ENCODE assay signal across 1 cellular context in genomic region chr1:173212952-173213491, GRCh38.
TF ChIP-seq lines count a peak whose summit lies in the region.

No MANE protein-coding gene starts in this region.

TF ChIP-seq in HepG2, 621 proteins besides CTCF, POLR2A, EP300 and RAD21 (continued from another document and continues in another):
- no peak for TF ChIP-seq DZIP1 (CRISPR knock-in tag; IDR thresholded peaks at IDR 0.05)
- peak; percentile 48; the same call in 1 of the 2 replicates for TF ChIP-seq NR2F6 (IDR thresholded peaks at IDR 0.05)
- TF ChIP-seq NR2F6 (CRISPR knock-in tag; IDR thresholded peaks at IDR 0.05), result peak; percentile 61; the same call in 1 of the 2 replicates
- no peak for TF ChIP-seq BRD4 (CRISPR knock-in tag; IDR thresholded peaks at IDR 0.05)
- peak; percentile 64 for TF ChIP-seq SAP130 (CRISPR knock-in tag; IDR thresholded peaks at IDR 0.05; ENCODE audit: low read depth)
- TF ChIP-seq CHCHD3 (CRISPR knock-in tag; IDR thresholded peaks at IDR 0.05), result no peak
- no peak for TF ChIP-seq GMEB1 (CRISPR knock-in tag; IDR thresholded peaks at IDR 0.05; ENCODE audit: borderline replicate concordance)
- peak; percentile 74; the same call in 1 of the 2 replicates for TF ChIP-seq SMAD3 (CRISPR knock-in tag; IDR thresholded peaks at IDR 0.05)
- no peak for TF ChIP-seq SKI (IDR thresholded peaks at IDR 0.05; ENCODE audit: partially characterized antibody)
- TF ChIP-seq, protein P1, sequence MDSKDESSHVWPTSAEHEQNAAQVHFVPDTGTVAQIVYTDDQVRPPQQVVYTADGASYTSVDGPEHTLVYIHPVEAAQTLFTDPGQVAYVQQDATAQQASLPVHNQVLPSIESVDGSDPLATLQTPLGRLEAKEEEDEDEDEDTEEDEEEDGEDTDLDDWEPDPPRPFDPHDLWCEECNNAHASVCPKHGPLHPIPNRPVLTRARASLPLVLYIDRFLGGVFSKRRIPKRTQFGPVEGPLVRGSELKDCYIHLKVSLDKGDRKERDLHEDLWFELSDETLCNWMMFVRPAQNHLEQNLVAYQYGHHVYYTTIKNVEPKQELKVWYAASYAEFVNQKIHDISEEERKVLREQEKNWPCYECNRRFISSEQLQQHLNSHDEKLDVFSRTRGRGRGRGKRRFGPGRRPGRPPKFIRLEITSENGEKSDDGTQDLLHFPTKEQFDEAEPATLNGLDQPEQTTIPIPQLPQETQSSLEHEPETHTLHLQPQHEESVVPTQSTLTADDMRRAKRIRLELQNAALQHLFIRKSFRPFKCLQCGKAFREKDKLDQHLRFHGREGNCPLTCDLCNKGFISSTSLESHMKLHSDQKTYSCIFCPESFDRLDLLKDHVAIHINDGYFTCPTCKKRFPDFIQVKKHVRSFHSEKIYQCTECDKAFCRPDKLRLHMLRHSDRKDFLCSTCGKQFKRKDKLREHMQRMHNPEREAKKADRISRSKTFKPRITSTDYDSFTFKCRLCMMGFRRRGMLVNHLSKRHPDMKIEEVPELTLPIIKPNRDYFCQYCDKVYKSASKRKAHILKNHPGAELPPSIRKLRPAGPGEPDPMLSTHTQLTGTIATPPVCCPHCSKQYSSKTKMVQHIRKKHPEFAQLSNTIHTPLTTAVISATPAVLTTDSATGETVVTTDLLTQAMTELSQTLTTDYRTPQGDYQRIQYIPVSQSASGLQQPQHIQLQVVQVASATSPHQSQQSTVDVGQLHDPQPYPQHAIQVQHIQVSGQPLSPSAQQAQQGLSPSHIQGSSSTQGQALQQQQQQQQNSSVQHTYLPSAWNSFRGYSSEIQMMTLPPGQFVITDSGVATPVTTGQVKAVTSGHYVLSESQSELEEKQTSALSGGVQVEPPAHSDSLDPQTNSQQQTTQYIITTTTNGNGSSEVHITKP (CRISPR knock-in tag; IDR thresholded peaks at IDR 0.05; ENCODE audit: low read depth), result no peak
- peak; percentile 18; the same call in 1 of the 2 replicates for TF ChIP-seq THRA (CRISPR knock-in tag; IDR thresholded peaks at IDR 0.05; ENCODE audit: borderline replicate concordance)
- TF ChIP-seq, protein P2, sequence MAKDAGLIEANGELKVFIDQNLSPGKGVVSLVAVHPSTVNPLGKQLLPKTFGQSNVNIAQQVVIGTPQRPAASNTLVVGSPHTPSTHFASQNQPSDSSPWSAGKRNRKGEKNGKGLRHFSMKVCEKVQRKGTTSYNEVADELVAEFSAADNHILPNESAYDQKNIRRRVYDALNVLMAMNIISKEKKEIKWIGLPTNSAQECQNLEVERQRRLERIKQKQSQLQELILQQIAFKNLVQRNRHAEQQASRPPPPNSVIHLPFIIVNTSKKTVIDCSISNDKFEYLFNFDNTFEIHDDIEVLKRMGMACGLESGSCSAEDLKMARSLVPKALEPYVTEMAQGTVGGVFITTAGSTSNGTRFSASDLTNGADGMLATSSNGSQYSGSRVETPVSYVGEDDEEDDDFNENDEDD (CRISPR knock-in tag; IDR thresholded peaks at IDR 0.05; ENCODE audit: borderline replicate concordance), result no peak
- TF ChIP-seq ARHGAP35 (CRISPR knock-in tag; IDR thresholded peaks at IDR 0.05; ENCODE audit: borderline replicate concordance), result no peak
- peak; percentile 79 for TF ChIP-seq ZGPAT (CRISPR knock-in tag; IDR thresholded peaks at IDR 0.05)
- TF ChIP-seq, protein P3, sequence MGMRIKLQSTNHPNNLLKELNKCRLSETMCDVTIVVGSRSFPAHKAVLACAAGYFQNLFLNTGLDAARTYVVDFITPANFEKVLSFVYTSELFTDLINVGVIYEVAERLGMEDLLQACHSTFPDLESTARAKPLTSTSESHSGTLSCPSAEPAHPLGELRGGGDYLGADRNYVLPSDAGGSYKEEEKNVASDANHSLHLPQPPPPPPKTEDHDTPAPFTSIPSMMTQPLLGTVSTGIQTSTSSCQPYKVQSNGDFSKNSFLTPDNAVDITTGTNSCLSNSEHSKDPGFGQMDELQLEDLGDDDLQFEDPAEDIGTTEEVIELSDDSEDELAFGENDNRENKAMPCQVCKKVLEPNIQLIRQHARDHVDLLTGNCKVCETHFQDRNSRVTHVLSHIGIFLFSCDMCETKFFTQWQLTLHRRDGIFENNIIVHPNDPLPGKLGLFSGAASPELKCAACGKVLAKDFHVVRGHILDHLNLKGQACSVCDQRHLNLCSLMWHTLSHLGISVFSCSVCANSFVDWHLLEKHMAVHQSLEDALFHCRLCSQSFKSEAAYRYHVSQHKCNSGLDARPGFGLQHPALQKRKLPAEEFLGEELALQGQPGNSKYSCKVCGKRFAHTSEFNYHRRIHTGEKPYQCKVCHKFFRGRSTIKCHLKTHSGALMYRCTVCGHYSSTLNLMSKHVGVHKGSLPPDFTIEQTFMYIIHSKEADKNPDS (CRISPR knock-in tag; IDR thresholded peaks at IDR 0.05), result no peak
- TF ChIP-seq IRX3 (CRISPR knock-in tag; IDR thresholded peaks at IDR 0.05; ENCODE audit: borderline replicate concordance, low read depth), result no peak
- no peak for TF ChIP-seq ZEB1 (IDR thresholded peaks at IDR 0.05; ENCODE audit: insufficient replicate concordance, low read depth)
- peak; percentile 64; the same call in 1 of the 2 replicates for TF ChIP-seq CREM (IDR thresholded peaks at IDR 0.05)
- TF ChIP-seq CREM (CRISPR knock-in tag; IDR thresholded peaks at IDR 0.05), result no peak
- TF ChIP-seq ZNF775 (CRISPR knock-in tag; IDR thresholded peaks at IDR 0.05; ENCODE audit: borderline replicate concordance), result no peak
- TF ChIP-seq SPEN (CRISPR knock-in tag; IDR thresholded peaks at IDR 0.05; ENCODE audit: low read depth), result no peak
- TF ChIP-seq ZNF572 (CRISPR knock-in tag; IDR thresholded peaks at IDR 0.05), result no peak
- TF ChIP-seq NFE2L1 (CRISPR knock-in tag; IDR thresholded peaks at IDR 0.05; ENCODE audit: borderline replicate concordance), result no peak
- no peak for TF ChIP-seq PLRG1 (conservative IDR thresholded peaks at IDR 0.05)
- no peak for TF ChIP-seq ZFP62 (CRISPR knock-in tag; IDR thresholded peaks at IDR 0.05)
- TF ChIP-seq SMARCE1 (IDR thresholded peaks at IDR 0.05; ENCODE audit: borderline replicate concordance), result no peak
- peak; percentile 93 for TF ChIP-seq HNF4A (CRISPR knock-in tag; IDR thresholded peaks at IDR 0.05)
- TF ChIP-seq ZNF792 (CRISPR knock-in tag; IDR thresholded peaks at IDR 0.05), result no peak
- TF ChIP-seq POGZ (CRISPR knock-in tag; IDR thresholded peaks at IDR 0.05), result peak; percentile 57
- no peak for TF ChIP-seq ARID4A (CRISPR knock-in tag; IDR thresholded peaks at IDR 0.05; ENCODE audit: borderline replicate concordance)
- no peak for TF ChIP-seq LCORL (IDR thresholded peaks at IDR 0.05)
- peak; percentile 47; the same call in 1 of the 2 replicates for TF ChIP-seq LCORL (CRISPR knock-in tag; IDR thresholded peaks at IDR 0.05)
- TF ChIP-seq ZNF605 (CRISPR knock-in tag; IDR thresholded peaks at IDR 0.05), result no peak
- no peak for TF ChIP-seq MLLT10 (CRISPR knock-in tag; IDR thresholded peaks at IDR 0.05)
- TF ChIP-seq, protein P4, sequence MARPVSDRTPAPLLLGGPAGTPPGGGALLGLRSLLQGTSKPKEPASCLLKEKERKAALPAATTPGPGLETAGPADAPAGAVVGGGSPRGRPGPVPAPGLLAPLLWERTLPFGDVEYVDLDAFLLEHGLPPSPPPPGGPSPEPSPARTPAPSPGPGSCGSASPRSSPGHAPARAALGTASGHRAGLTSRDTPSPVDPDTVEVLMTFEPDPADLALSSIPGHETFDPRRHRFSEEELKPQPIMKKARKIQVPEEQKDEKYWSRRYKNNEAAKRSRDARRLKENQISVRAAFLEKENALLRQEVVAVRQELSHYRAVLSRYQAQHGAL (CRISPR knock-in tag; IDR thresholded peaks at IDR 0.05; ENCODE audit: not compliant biosample characterization), result no peak
- no peak for TF ChIP-seq SMARCC2 (IDR thresholded peaks at IDR 0.05)
- TF ChIP-seq NCOA5 (CRISPR knock-in tag; IDR thresholded peaks at IDR 0.05), result no peak
- TF ChIP-seq SETDB1 (CRISPR knock-in tag; IDR thresholded peaks at IDR 0.05; ENCODE audit: borderline replicate concordance), result no peak
- TF ChIP-seq SMYD3 (CRISPR knock-in tag; IDR thresholded peaks at IDR 0.05), result no peak
- TF ChIP-seq, protein P5, sequence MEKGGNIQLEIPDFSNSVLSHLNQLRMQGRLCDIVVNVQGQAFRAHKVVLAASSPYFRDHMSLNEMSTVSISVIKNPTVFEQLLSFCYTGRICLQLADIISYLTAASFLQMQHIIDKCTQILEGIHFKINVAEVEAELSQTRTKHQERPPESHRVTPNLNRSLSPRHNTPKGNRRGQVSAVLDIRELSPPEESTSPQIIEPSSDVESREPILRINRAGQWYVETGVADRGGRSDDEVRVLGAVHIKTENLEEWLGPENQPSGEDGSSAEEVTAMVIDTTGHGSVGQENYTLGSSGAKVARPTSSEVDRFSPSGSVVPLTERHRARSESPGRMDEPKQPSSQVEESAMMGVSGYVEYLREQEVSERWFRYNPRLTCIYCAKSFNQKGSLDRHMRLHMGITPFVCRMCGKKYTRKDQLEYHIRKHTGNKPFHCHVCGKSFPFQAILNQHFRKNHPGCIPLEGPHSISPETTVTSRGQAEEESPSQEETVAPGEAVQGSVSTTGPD (CRISPR knock-in tag; IDR thresholded peaks at IDR 0.05), result no peak
- no peak for TF ChIP-seq TEAD2 (CRISPR knock-in tag; IDR thresholded peaks at IDR 0.05)
- no peak for TF ChIP-seq EED (CRISPR knock-in tag; IDR thresholded peaks at IDR 0.05)
- peak; percentile 47; the same call in 1 of the 2 replicates for TF ChIP-seq ZKSCAN8 (CRISPR knock-in tag; IDR thresholded peaks at IDR 0.05; ENCODE audit: borderline replicate concordance)
